ENCODE assay signal across 8 cellular contexts in genomic region chr19:39402417-39403297, GRCh38. TPM values are rescaled to one million over a fixed set of nuclear protein-coding genes. Genes with fewer than 3 reads are reported as not detected.
A peak's percentile ranks its signal among the peaks of the same experiment; 100 is the strongest.
DNase-seq lines count a peak whose midpoint lies in the region; ATAC-seq and TF ChIP-seq lines count a peak whose summit lies in the region.

No MANE protein-coding gene starts in this region.

- H3K36me3 ChIP-seq in HUES6 (ENCODE audit: control insufficient read depth, insufficient read depth, low read length): peaks cover 6% of the 10 kb centered on the region; the same call in 1 of the 2 replicates

- no peaks in the 10 kb centered on the region for H3K27me3 Mint-ChIP-seq in natural killer cell treated with Interleukin-12 subunit alpha and Interleukin-12 subunit beta and Interleukin-15 and Interleukin-18, amount 100 ng/mL, for 72 hours

- H3K4me3 Mint-ChIP-seq in natural killer cell treated with Interleukin-12 subunit alpha and Interleukin-12 subunit beta and Interleukin-15 and Interleukin-18, amount 100 ng/mL, for 72 hours: peak overlapping the region; percentile 56

- no peaks in the 10 kb centered on the region for H3K9me3 Mint-ChIP-seq in natural killer cell treated with Interleukin-12 subunit alpha and Interleukin-12 subunit beta and Interleukin-15 and Interleukin-18, amount 100 ng/mL, for 72 hours

- H3K9me3 ChIP-seq in HUES6 (ENCODE audit: control insufficient read depth, insufficient read depth, low read depth, low read length): no peaks in the 10 kb centered on the region

- H3K4me1 Mint-ChIP-seq in natural killer cell treated with Interleukin-12 subunit alpha and Interleukin-12 subunit beta and Interleukin-15 and Interleukin-18, amount 100 ng/mL, for 72 hours (ENCODE audit: low read depth in 2 of 2): peaks cover 50 to 53% of the 10 kb centered on the region in 2 donors

- peaks cover 49% of the 10 kb centered on the region for H3K4me1 ChIP-seq in HUES6 (ENCODE audit: control insufficient read depth, insufficient read depth, low read length)

- peak overlapping the region; percentile 94 for H3K9ac ChIP-seq in HUES6 (ENCODE audit: low read length)

- no peaks in the 10 kb centered on the region for H3K36me3 Mint-ChIP-seq in natural killer cell treated with Interleukin-12 subunit alpha and Interleukin-12 subunit beta and Interleukin-15 and Interleukin-18, amount 100 ng/mL, for 72 hours

- DNase-seq in 8988T (peak; percentile 92), RWPE1 (ENCODE audit: low spot score) (no peak), fibroblast of the aortic adventitia (ENCODE audit: low read depth) (peak; percentile 94)
- peak; percentile 94 for DNase-seq in activated effector memory CD4-positive, alpha-beta T cell treated with anti-CD3 and anti-CD28 coated beads, Interleukin-2, amount 50 U/mL, for 16 hours
- DNase-seq in natural killer cell treated with Interleukin-12 subunit alpha and Interleukin-12 subunit beta and Interleukin-15 and Interleukin-18, amount 100 ng/mL, for 72 hours (ENCODE audit: low spot score): peak; percentile 93
- DNase-seq in stimulated activated naive CD4-positive, alpha-beta T cell (lab: John Stamatoyannopoulos, UW): peak; percentile 73 to 88 (median 81)

- H3K4me3 ChIP-seq in HUES6 (ENCODE audit: low read depth, low read length): peak overlapping the region; percentile 65
- H3K4me3 ChIP-seq in fibroblast of the aortic adventitia (ENCODE audit: low read depth, low read length): peak overlapping the region; percentile 60

- CTCF ChIA-PET in RWPE1 (lab: Yijun Ruan, JAX): interaction anchor here (1.9 kb wide), 1 partner anchor 9 kb away, joined by 6 read pairs; the partner anchor contains the start of gene PLEKHG2

- H3K27ac Mint-ChIP-seq in natural killer cell treated with Interleukin-12 subunit alpha and Interleukin-12 subunit beta and Interleukin-15 and Interleukin-18, amount 100 ng/mL, for 72 hours: peak overlapping the region; percentile 59 to 97

- POLR2A ChIA-PET in RWPE1 (lab: Yijun Ruan, JAX; ENCODE audit: low non-redundant PET): interaction anchor here (0.5 to 2.0 kb wide), 5 partner anchors 9 to 41 kb away, joined by 3 to 10 read pairs (median 4); partner anchors contain the start of genes MED29, PAF1, PLEKHG2 and RPS16

- TF ChIP-seq CTCF in RWPE1 (conservative IDR thresholded peaks at IDR 0.05; ENCODE audit: low read depth) (no peak), fibroblast of the aortic adventitia (IDR thresholded peaks at IDR 0.05; ENCODE audit: insufficient read depth, low read length) (no peak)

- peak; percentile 36 for ATAC-seq in GM18498 (IDR thresholded peaks at IDR 0.05; ENCODE audit: unreplicated experiment)
- ATAC-seq in natural killer cell treated with Interleukin-12 subunit alpha and Interleukin-12 subunit beta and Interleukin-15 and Interleukin-18, amount 100 ng/mL, for 72 hours: peak; percentile 40 to 66

- peak overlapping the region; percentile 97 for H3K27ac ChIP-seq in HUES6 (ENCODE audit: low read depth, low read length)
- H3K27ac ChIP-seq in RWPE1: peak overlapping the region; percentile 100

- no peaks in the 10 kb centered on the region for H3K27me3 ChIP-seq in HUES6 (ENCODE audit: control insufficient read depth, insufficient read depth, low read length)

RNA-seq across cellular contexts. Expression of gene ZFP36, which starts 4.0 kb away (rescaled TPM):
- 10.8 and 18.3 TPM in 2 replicates for total RNA-seq in fibroblast of the aortic adventitia (ENCODE audit: low replicate concordance)
- total RNA-seq in natural killer cell treated with Interleukin-12 subunit alpha and Interleukin-12 subunit beta and Interleukin-15 and Interleukin-18, amount 100 ng/mL, for 72 hours: 10 to 100 TPM; 11.2 to 27.8 TPM

RNA-seq across cellular contexts. Expression of gene PLEKHG2, which starts 9.8 kb away (rescaled TPM):
- total RNA-seq in fibroblast of the aortic adventitia (ENCODE audit: low replicate concordance): 14.1 and 29.1 TPM in 2 replicates
- total RNA-seq in natural killer cell treated with Interleukin-12 subunit alpha and Interleukin-12 subunit beta and Interleukin-15 and Interleukin-18, amount 100 ng/mL, for 72 hours: 10 to 100 TPM; 30.8 to 68.1 TPM

RNA-seq across cellular contexts. Expression of gene MED29, which starts 11.5 kb away (rescaled TPM):
- 16.2 and 25.7 TPM in 2 replicates for total RNA-seq in fibroblast of the aortic adventitia (ENCODE audit: low replicate concordance)
- total RNA-seq in natural killer cell treated with Interleukin-12 subunit alpha and Interleukin-12 subunit beta and Interleukin-15 and Interleukin-18, amount 100 ng/mL, for 72 hours: 10 to 100 TPM; 22.2 to 35.2 TPM

RNA-seq across cellular contexts. Expression of gene PAF1, which starts 11.8 kb away (rescaled TPM):
- 36.1 and 45.4 TPM in 2 replicates for total RNA-seq in fibroblast of the aortic adventitia (ENCODE audit: low replicate concordance)
- total RNA-seq in natural killer cell treated with Interleukin-12 subunit alpha and Interleukin-12 subunit beta and Interleukin-15 and Interleukin-18, amount 100 ng/mL, for 72 hours: 10 to 100 TPM; 38.1 to 39.2 TPM

RNA-seq across cellular contexts. Expression of gene RPS16, which starts 33.1 kb away (rescaled TPM):
- total RNA-seq in fibroblast of the aortic adventitia (ENCODE audit: low replicate concordance): 23.5 and 148 TPM in 2 replicates
- total RNA-seq in natural killer cell treated with Interleukin-12 subunit alpha and Interleukin-12 subunit beta and Interleukin-15 and Interleukin-18, amount 100 ng/mL, for 72 hours: 1,000 to 10,000 TPM; 1,544 to 1,854 TPM
